ENCODE assay signal across 8 cellular contexts in genomic region chr2:210170442-210171303, GRCh38. TPM values are rescaled to one million over a fixed set of nuclear protein-coding genes. Genes with fewer than 3 reads are reported as not detected.
DNase-seq lines count a peak whose midpoint lies in the region; ATAC-seq and TF ChIP-seq lines count a peak whose summit lies in the region.

No MANE protein-coding gene starts in this region.

- H3K4me2 ChIP-seq in fibroblast of lung (ENCODE audit: extremely low read depth, insufficient read depth, low read length) = peak overlapping the region; percentile 86

- intact Hi-C loops in activated T-helper 2 cell treated with anti-CD3 and anti-CD28 coated beads, Interferon-gamma antibody, Interleukin-2, Interleukin-4, amounts not matched to agents 10 μg/mL and 5 μg/mL and 100 μg/mL, durations not matched to agents 14 hours and 24 hours and 36 hours (cut with micrococcal nuclease) = loop anchor here (1.0 to 2.0 kb wide), 3 partner anchors 168 to 1916 kb away; partner anchors contain the start of genes IDH1, LANCL1 and RPE
- intact Hi-C loops in naive thymus-derived CD4-positive, alpha-beta T cell (cut with micrococcal nuclease) = loop anchor here (1.0 to 10.0 kb wide), 10 partner anchors 11 to 1918 kb away; partner anchors contain the start of genes LANCL1 (in 2 of the 2), MAP2 (in 2 of the 2), PIKFYVE (in 2 of the 2) and RPE (in 2 of the 2)

- H4K20me1 ChIP-seq in fibroblast of lung (ENCODE audit: control insufficient read depth, extremely low read depth, insufficient read depth, low read length) = no peaks in the 10 kb centered on the region

- peak overlapping the region; percentile 98 for H3K27ac ChIP-seq in fibroblast of lung (ENCODE audit: insufficient read depth, low read length)
- H3K27ac ChIP-seq in naive thymus-derived CD4-positive, alpha-beta T cell (ENCODE audit: low read depth, low read length) = peak overlapping the region; percentile 93

- peaks cover 28% of the 10 kb centered on the region for H3K4me1 Mint-ChIP-seq in activated T-helper 2 cell treated with anti-CD3 and anti-CD28 coated beads, Interferon-gamma antibody, Interleukin-2, Interleukin-4, amounts not matched to agents 10 μg/mL and 5 μg/mL and 100 μg/mL, durations not matched to agents 14 hours and 24 hours and 36 hours (ENCODE audit: low read depth)
- peaks cover 17 to 48% (median 34%) of the 10 kb centered on the region in 7 donors for H3K4me1 Mint-ChIP-seq in naive thymus-derived CD4-positive, alpha-beta T cell
- H3K4me1 Mint-ChIP-seq in stimulated activated memory B cell treated with anti-CD40 and anti-IgM and Interleukin-4, amounts not matched to agents 10 μg/mL and 1 μg/mL and 100 μg/mL, for 72 hours = peaks cover 17% of the 10 kb centered on the region

- H3K9ac ChIP-seq in fibroblast of lung (ENCODE audit: insufficient read depth, low read length) = peak overlapping the region; percentile 93

- peak overlapping the region; percentile 68 for H2AFZ ChIP-seq in fibroblast of lung (ENCODE audit: low read length)

- no peaks in the 10 kb centered on the region for H3K36me3 ChIP-seq in fibroblast of lung (ENCODE audit: control insufficient read depth, insufficient read depth, low read length)
- H3K36me3 ChIP-seq in naive thymus-derived CD4-positive, alpha-beta T cell (ENCODE audit: control insufficient read depth in 2 of 3, insufficient read depth in 3 of 3, low read length in 3 of 3) = peaks cover 0 to 4% (median 0%) of the 10 kb centered on the region in 3 experiments

- H3K27ac Mint-ChIP-seq in activated T-helper 2 cell treated with anti-CD3 and anti-CD28 coated beads, Interferon-gamma antibody, Interleukin-2, Interleukin-4, amounts not matched to agents 10 μg/mL and 5 μg/mL and 100 μg/mL, durations not matched to agents 14 hours and 24 hours and 36 hours = peak overlapping the region; percentile 99
- H3K27ac Mint-ChIP-seq in naive thymus-derived CD4-positive, alpha-beta T cell = peak overlapping the region; percentile 93 to 99 (median 96)
- H3K27ac Mint-ChIP-seq in stimulated activated memory B cell treated with anti-CD40 and anti-IgM and Interleukin-4, amounts not matched to agents 10 μg/mL and 1 μg/mL and 100 μg/mL, for 72 hours = peak overlapping the region; percentile 93

- peak; percentile 79 for ATAC-seq in naive thymus-derived CD4-positive, alpha-beta T cell
- peak; percentile 91 for ATAC-seq in stimulated activated memory B cell treated with anti-CD40 and anti-IgM and Interleukin-4, amounts not matched to agents 10 μg/mL and 1 μg/mL and 100 μg/mL, for 72 hours

- peaks cover 15% of the 10 kb centered on the region for H3K27me3 Mint-ChIP-seq in activated T-helper 2 cell treated with anti-CD3 and anti-CD28 coated beads, Interferon-gamma antibody, Interleukin-2, Interleukin-4, amounts not matched to agents 10 μg/mL and 5 μg/mL and 100 μg/mL, durations not matched to agents 14 hours and 24 hours and 36 hours (ENCODE audit: low read depth)
- peaks cover 0 to 33% (median 0%) of the 10 kb centered on the region in 5 donors for H3K27me3 Mint-ChIP-seq in naive thymus-derived CD4-positive, alpha-beta T cell
- H3K27me3 Mint-ChIP-seq in stimulated activated memory B cell treated with anti-CD40 and anti-IgM and Interleukin-4, amounts not matched to agents 10 μg/mL and 1 μg/mL and 100 μg/mL, for 72 hours = peaks cover 21% of the 10 kb centered on the region

- CTCF ChIA-PET in naive thymus-derived CD4-positive, alpha-beta T cell (lab: Charles Lee) = no interaction called here

- peaks cover 2% of the 10 kb centered on the region for H3K4me1 ChIP-seq in fibroblast of lung (ENCODE audit: control insufficient read depth, extremely low read depth, insufficient read depth, low read length)
- peaks cover 6 to 7% of the 10 kb centered on the region in 2 donors for H3K4me1 ChIP-seq in naive thymus-derived CD4-positive, alpha-beta T cell (ENCODE audit: control insufficient read depth in 2 of 2, insufficient read depth in 2 of 2, low read length in 2 of 2)

- H3K36me3 Mint-ChIP-seq in activated T-helper 2 cell treated with anti-CD3 and anti-CD28 coated beads, Interferon-gamma antibody, Interleukin-2, Interleukin-4, amounts not matched to agents 10 μg/mL and 5 μg/mL and 100 μg/mL, durations not matched to agents 14 hours and 24 hours and 36 hours (ENCODE audit: low read depth) = no peaks in the 10 kb centered on the region
- no peaks in the 10 kb centered on the region for H3K36me3 Mint-ChIP-seq in naive thymus-derived CD4-positive, alpha-beta T cell
- H3K36me3 Mint-ChIP-seq in stimulated activated memory B cell treated with anti-CD40 and anti-IgM and Interleukin-4, amounts not matched to agents 10 μg/mL and 1 μg/mL and 100 μg/mL, for 72 hours = no peaks in the 10 kb centered on the region

- H3K4me3 ChIP-seq in fibroblast of lung (replicated peaks in 1 of 4; ENCODE audit: control extremely low read depth in 1 of 4, insufficient read depth in 1 of 4, low read depth in 3 of 4, low read length in 4 of 4) = peak overlapping the region; percentile 68 to 90 (median 70)
- peak overlapping the region; percentile 89 for H3K4me3 ChIP-seq in naive thymus-derived CD4-positive, alpha-beta T cell (ENCODE audit: low read length)

- peak; percentile 95 for DNase-seq in EH (ENCODE audit: low read depth)
- peak; percentile 91 for DNase-seq in GOT3 (lab: John Stamatoyannopoulos, UW)
- DNase-seq in LHCN-M2 (ENCODE audit: low read depth) = peak; percentile 94
- peak; percentile 95 for DNase-seq in RPMI8226
- DNase-seq in activated T-helper 2 cell treated with anti-CD3 and anti-CD28 coated beads, Interferon-gamma antibody, Interleukin-2, Interleukin-4, amounts not matched to agents 10 μg/mL and 5 μg/mL and 100 μg/mL, durations not matched to agents 14 hours and 24 hours and 36 hours (ENCODE audit: low spot score) = peak; percentile 96
- peak; percentile 91 to 96 for DNase-seq in fibroblast of lung (ENCODE audit: low read depth in 2 of 2)
- peak; percentile 93 to 97 (median 96) for DNase-seq in naive thymus-derived CD4-positive, alpha-beta T cell

- POLR2A ChIA-PET in naive thymus-derived CD4-positive, alpha-beta T cell (lab: Charles Lee) = interaction anchor here (0.6 to 1.1 kb wide), 3 partner anchors 10 to 180 kb away, joined by 3 to 4 read pairs (median 3); no protein-coding TSS in a partner anchor

- H3K9me3 Mint-ChIP-seq in activated T-helper 2 cell treated with anti-CD3 and anti-CD28 coated beads, Interferon-gamma antibody, Interleukin-2, Interleukin-4, amounts not matched to agents 10 μg/mL and 5 μg/mL and 100 μg/mL, durations not matched to agents 14 hours and 24 hours and 36 hours = no peaks in the 10 kb centered on the region
- peaks cover 0 to 5% (median 0%) of the 10 kb centered on the region in 11 donors for H3K9me3 Mint-ChIP-seq in naive thymus-derived CD4-positive, alpha-beta T cell
- H3K9me3 Mint-ChIP-seq in stimulated activated memory B cell treated with anti-CD40 and anti-IgM and Interleukin-4, amounts not matched to agents 10 μg/mL and 1 μg/mL and 100 μg/mL, for 72 hours = no peaks in the 10 kb centered on the region

- H3K79me2 ChIP-seq in fibroblast of lung (ENCODE audit: control insufficient read depth, insufficient read depth, low read length) = peaks cover 30% of the 10 kb centered on the region

- no peaks in the 10 kb centered on the region for H3K9me3 ChIP-seq in fibroblast of lung (ENCODE audit: control insufficient read depth, insufficient read depth, low read depth, low read length)
- H3K9me3 ChIP-seq in naive thymus-derived CD4-positive, alpha-beta T cell (ENCODE audit: control insufficient read depth in 2 of 3, low read length in 3 of 3) = no peaks in the 10 kb centered on the region

- TF ChIP-seq CTCF in fibroblast of lung (conservative IDR thresholded peaks at IDR 0.05 in 1 of 2, IDR thresholded peaks at IDR 0.05 in 1 of 2; ENCODE audit: low read depth in 1 of 2, low read length in 2 of 2) = no peak

- H3K4me3 Mint-ChIP-seq in activated T-helper 2 cell treated with anti-CD3 and anti-CD28 coated beads, Interferon-gamma antibody, Interleukin-2, Interleukin-4, amounts not matched to agents 10 μg/mL and 5 μg/mL and 100 μg/mL, durations not matched to agents 14 hours and 24 hours and 36 hours (ENCODE audit: low read depth) = peak overlapping the region; percentile 96
- peak overlapping the region; percentile 90 to 100 (median 98) for H3K4me3 Mint-ChIP-seq in naive thymus-derived CD4-positive, alpha-beta T cell
- H3K4me3 Mint-ChIP-seq in stimulated activated memory B cell treated with anti-CD40 and anti-IgM and Interleukin-4, amounts not matched to agents 10 μg/mL and 1 μg/mL and 100 μg/mL, for 72 hours = peak overlapping the region; percentile 96

- H3K27me3 ChIP-seq in fibroblast of lung (ENCODE audit: control insufficient read depth, insufficient read depth, low read length) = no peaks in the 10 kb centered on the region
- no peaks in the 10 kb centered on the region for H3K27me3 ChIP-seq in naive thymus-derived CD4-positive, alpha-beta T cell (ENCODE audit: control insufficient read depth in 2 of 2, insufficient read depth in 2 of 2, low read length in 2 of 2)

RNA-seq across cellular contexts. Expression of gene KANSL1L, which starts 0.5 kb away (rescaled TPM):
- total RNA-seq in LHCN-M2 (2014; rRNA removed) (4.1 and 8.7 TPM in 2 replicates), fibroblast of lung (21.8 and 26.1 TPM in 2 replicates)
- 1.6 TPM for polyA plus RNA-seq in LHCN-M2 (2012)
- total RNA-seq in activated T-helper 2 cell treated with anti-CD3 and anti-CD28 coated beads, Interferon-gamma antibody, Interleukin-2, Interleukin-4, amounts not matched to agents 10 μg/mL and 5 μg/mL and 100 μg/mL, durations not matched to agents 14 hours and 24 hours and 36 hours = 4.9 and 6.5 TPM in 2 replicates
- 5.5 and 7.3 TPM in 2 replicates for polyA plus RNA-seq in fibroblast of lung
- polyA plus RNA-seq in fibroblast of lung (2012) = 2.9 and 3.8 TPM in 2 replicates
- polyA minus RNA-seq in fibroblast of lung (ENCODE audit: low replicate concordance) = 0.59 and 1.5 TPM in 2 replicates
- total RNA-seq in naive thymus-derived CD4-positive, alpha-beta T cell = 10 to 100 TPM in 3 of 5 experiments, 1 to 10 TPM in 2; 6.3 to 23.3 (median 13.3) TPM
- polyA plus RNA-seq in naive thymus-derived CD4-positive, alpha-beta T cell = 1 to 10 TPM; 1.5 to 1.6 TPM

RNA-seq across cellular contexts. Expression of gene ACADL, which starts 54.6 kb away (rescaled TPM):
- total RNA-seq in LHCN-M2 (2014; rRNA removed) (not detected in 2 replicates), fibroblast of lung (0.50 and 0.51 TPM in 2 replicates)
- polyA plus RNA-seq in LHCN-M2 (2012) = not detected
- not detected in 2 replicates for total RNA-seq in activated T-helper 2 cell treated with anti-CD3 and anti-CD28 coated beads, Interferon-gamma antibody, Interleukin-2, Interleukin-4, amounts not matched to agents 10 μg/mL and 5 μg/mL and 100 μg/mL, durations not matched to agents 14 hours and 24 hours and 36 hours
- 0.03 and 0.07 TPM in 2 replicates for polyA plus RNA-seq in fibroblast of lung
- polyA plus RNA-seq in fibroblast of lung (2012) = not detected in 2 replicates
- polyA minus RNA-seq in fibroblast of lung (ENCODE audit: low replicate concordance) = not detected in 2 replicates
- total RNA-seq in naive thymus-derived CD4-positive, alpha-beta T cell = not detected
- not detected for polyA plus RNA-seq in naive thymus-derived CD4-positive, alpha-beta T cell

Comparison
In these comparisons a context has a peak if more than half of its experiments do, and no peak if none do; other contexts are left out.
1. Peak in every context shown above with its lines: DNase-seq, ATAC-seq, H3K4me3 ChIP-seq and H3K27ac ChIP-seq.